Comparison of ENCODE assay signal across 8 cellular contexts in genomic region chr22:38267086-38267485, GRCh38. TPM values are rescaled to one million over a fixed set of nuclear protein-coding genes. Genes with fewer than 3 reads are reported as not detected.
DNase-seq lines count a peak whose midpoint lies in the region; ATAC-seq and TF ChIP-seq lines count a peak whose summit lies in the region.

No MANE protein-coding gene starts in this region.

- POLR2A ChIA-PET in SK-N-SH (lab: Yijun Ruan, JAX) = no interaction called here

- peaks cover 22 to 44% of the 10 kb centered on the region in 2 donors for H3K4me1 Mint-ChIP-seq in stimulated activated naive B cell treated with anti-CD40 and anti-IgM and Interleukin-4, amounts not matched to agents 10 μg/mL and 1 μg/mL and 100 μg/mL, for 72 hours

- no peak overlapping the region for H3K4me2 ChIP-seq in SK-N-SH

- no peak for TF ChIP-seq RAD21 in SK-N-SH (IDR thresholded peaks at IDR 0.05; ENCODE audit: low read length)

- ATAC-seq in heart right ventricle = peak; percentile 70 to 91 (median 88)
- ATAC-seq in stimulated activated naive B cell treated with anti-CD40 and anti-IgM and Interleukin-4, amounts not matched to agents 10 μg/mL and 1 μg/mL and 100 μg/mL, for 72 hours (replicated peaks) = peak; percentile 38 to 58

- no peaks in the 10 kb centered on the region for H3K27me3 Mint-ChIP-seq in stimulated activated naive B cell treated with anti-CD40 and anti-IgM and Interleukin-4, amounts not matched to agents 10 μg/mL and 1 μg/mL and 100 μg/mL, for 72 hours

- peaks cover 100% of the 10 kb centered on the region for H3K79me2 ChIP-seq in SK-N-SH (ENCODE audit: insufficient read depth)

- H3K9ac ChIP-seq in SK-N-SH = no peak overlapping the region

- peak overlapping the region; percentile 64 to 99 (median 90) for H3K27ac ChIP-seq in heart right ventricle
- H3K27ac ChIP-seq in SK-N-SH (ENCODE audit: low read depth in 2 of 2, low read length in 1 of 2) = no peak overlapping the region

- H3K9me3 ChIP-seq in heart right ventricle = no peaks in the 10 kb centered on the region
- no peaks in the 10 kb centered on the region for H3K9me3 ChIP-seq in SK-N-SH

- H3K9me2 ChIP-seq in SK-N-SH = no peaks in the 10 kb centered on the region

- peaks cover 27 to 94% (median 85%) of the 10 kb centered on the region in 9 donors for H3K4me1 ChIP-seq in heart right ventricle
- peaks cover 0 to 8% of the 10 kb centered on the region in 2 experiments; a peak in 1 of 4 replicates for H3K4me1 ChIP-seq in SK-N-SH (ENCODE audit: control insufficient read depth in 1 of 2, insufficient read depth in 2 of 2, low read depth in 1 of 2, low read length in 1 of 2)

- H3K36me3 ChIP-seq in heart right ventricle (peaks cover 0 to 16% (median 0%) of the 10 kb centered on the region in 9 donors), SK-N-SH (replicated peaks in 1 of 2; ENCODE audit: control insufficient read depth in 1 of 2, insufficient read depth in 2 of 2, low read length in 1 of 2) (no peaks in the 10 kb centered on the region)

- 44 to 47% methylated on average over 4 of the region's 4 CpGs for WGBS in heart right ventricle, 2 donors
- WGBS in SK-N-SH (ENCODE audit: low lambda C conversion rate) = 71% methylated on average over 3 of the region's 4 CpGs

- H3K9me3 Mint-ChIP-seq in stimulated activated naive B cell treated with anti-CD40 and anti-IgM and Interleukin-4, amounts not matched to agents 10 μg/mL and 1 μg/mL and 100 μg/mL, for 72 hours = no peaks in the 10 kb centered on the region

- no peak overlapping the region for H3K27ac Mint-ChIP-seq in stimulated activated naive B cell treated with anti-CD40 and anti-IgM and Interleukin-4, amounts not matched to agents 10 μg/mL and 1 μg/mL and 100 μg/mL, for 72 hours

- no peak for TF ChIP-seq EP300 in SK-N-SH (IDR thresholded peaks at IDR 0.05; ENCODE audit: borderline replicate concordance in 1 of 2, low read depth in 1 of 2, low read length in 1 of 2)

- H2AFZ ChIP-seq in SK-N-SH (ENCODE audit: low read depth) = no peak overlapping the region

- intact Hi-C loops in heart right ventricle (cut with DNase I) = loop anchor here in 2 of 10 donors (2.0 to 10.0 kb wide), 3 partner anchors 50 to 88 kb away; partner anchors contain the start of gene CSNK1E (in 1 of the 2)

- H3K4me3 ChIP-seq in NB4 (ENCODE audit: low read depth, low read length) = no peak overlapping the region
- H3K4me3 ChIP-seq in heart right ventricle = peak overlapping the region in 4 of 10 donors; percentile 25 to 40 (median 33)
- H3K4me3 ChIP-seq in SK-N-SH (ENCODE audit: low read depth in 2 of 2, low read length in 1 of 2) = no peak overlapping the region

- peaks cover 0 to 18% of the 10 kb centered on the region in 2 donors for H3K36me3 Mint-ChIP-seq in stimulated activated naive B cell treated with anti-CD40 and anti-IgM and Interleukin-4, amounts not matched to agents 10 μg/mL and 1 μg/mL and 100 μg/mL, for 72 hours

- DNase-seq in NB4 (ENCODE audit: low read depth) = peak; percentile 71
- peak; percentile 38 for DNase-seq in activated T-helper 1 cell treated with Interleukin-2 at 50 U/mL for 16 hours (ENCODE audit: low read depth)
- peak; percentile 42 to 87 for DNase-seq in heart right ventricle
- DNase-seq in stimulated activated naive B cell treated with anti-CD40 and anti-IgM and Interleukin-4, amounts not matched to agents 10 μg/mL and 1 μg/mL and 100 μg/mL, for 72 hours = no peak
- DNase-seq in OCI-M1 (lab: John Stamatoyannopoulos, UW) = no peak
- DNase-seq in HuH-7 (ENCODE audit: low spot score) = no peak
- DNase-seq in ureter (ENCODE audit: low spot score) = no peak
- DNase-seq in SK-N-SH = no peak

- H3K4me3 Mint-ChIP-seq in stimulated activated naive B cell treated with anti-CD40 and anti-IgM and Interleukin-4, amounts not matched to agents 10 μg/mL and 1 μg/mL and 100 μg/mL, for 72 hours = no peak overlapping the region

- CTCF ChIA-PET in SK-N-SH (lab: Yijun Ruan, JAX) = no interaction called here

- no peaks in the 10 kb centered on the region for H3K27me3 ChIP-seq in heart right ventricle
- no peaks in the 10 kb centered on the region for H3K27me3 ChIP-seq in SK-N-SH (ENCODE audit: insufficient read depth)

- H4K20me1 ChIP-seq in SK-N-SH (ENCODE audit: insufficient read depth) = peaks cover 43% of the 10 kb centered on the region

- no peaks in the 10 kb centered on the region for H3F3A ChIP-seq in SK-N-SH (replicated peaks; ENCODE audit: insufficient read depth)

- TF ChIP-seq POLR2A in NB4 (IDR thresholded peaks at IDR 0.05; ENCODE audit: extremely low read depth, insufficient read length) = no peak

- TF ChIP-seq CTCF in NB4 (IDR thresholded peaks at IDR 0.05; ENCODE audit: low read depth, low read length) (no peak), heart right ventricle (IDR thresholded peaks at IDR 0.05) (no peak), SK-N-SH (IDR thresholded peaks at IDR 0.05) (no peak)

TF ChIP-seq in SK-N-SH, 30 proteins besides CTCF, POLR2A, EP300 and RAD21:
- TF ChIP-seq GABPA (IDR thresholded peaks at IDR 0.05; ENCODE audit: low read depth) (no peak), NRF1 (IDR thresholded peaks at IDR 0.05; ENCODE audit: low read depth, low read length) (no peak)

RNA-seq across cellular contexts. Expression of gene TMEM184B, which starts 5.7 kb away (rescaled TPM):
- total RNA-seq in heart right ventricle (10 to 100 TPM; 36.2 to 51.6 (median 46.1) TPM), ureter (77.7 TPM)
- polyA plus RNA-seq in heart right ventricle (10 to 100 TPM; 20.8 to 29.7 TPM), SK-N-SH (2012; rRNA removed) (17.4 and 25.3 TPM in 2 replicates)
- 13.1 and 18.7 TPM in 2 replicates for polyA plus RNA-seq in SK-N-SH (2012; cell fraction: cytosol; rRNA removed)
- polyA plus RNA-seq in SK-N-SH (2012; cell fraction: nucleus; rRNA removed) = 42.9 and 45.0 TPM in 2 replicates

RNA-seq across cellular contexts. Expression of gene CSNK1E, which starts 50.1 kb away (rescaled TPM):
- total RNA-seq in heart right ventricle (10 to 100 TPM; 64.1 to 88.1 (median 78.6) TPM), ureter (173 TPM)
- polyA plus RNA-seq in heart right ventricle (10 to 100 TPM; 81.6 to 83.4 TPM), SK-N-SH (2012; rRNA removed) (126 and 130 TPM in 2 replicates)
- 57.8 and 84.5 TPM in 2 replicates for polyA plus RNA-seq in SK-N-SH (2012; cell fraction: cytosol; rRNA removed)
- polyA plus RNA-seq in SK-N-SH (2012; cell fraction: nucleus; rRNA removed) = 236 and 305 TPM in 2 replicates

Comparison
In these comparisons a context has a peak if more than half of its experiments do, and no peak if none do; other contexts are left out.
1. DNase-seq: peak in NB4 (single experiment), activated T-helper 1 cell treated with Interleukin-2 at 50 U/mL for 16 hours (single experiment) and heart right ventricle (2 of 2); none in stimulated activated naive B cell treated with anti-CD40 and anti-IgM and Interleukin-4, amounts not matched to agents 10 μg/mL and 1 μg/mL and 100 μg/mL, for 72 hours (single experiment), OCI-M1 (single experiment), HuH-7 (single experiment), ureter (single experiment) and SK-N-SH (single experiment).
2. H3K27ac ChIP-seq: peak in heart right ventricle (10 of 10); none in SK-N-SH (0 of 2).